ENCODE assay signal across 8 cellular contexts in the genomic region with DNA sequence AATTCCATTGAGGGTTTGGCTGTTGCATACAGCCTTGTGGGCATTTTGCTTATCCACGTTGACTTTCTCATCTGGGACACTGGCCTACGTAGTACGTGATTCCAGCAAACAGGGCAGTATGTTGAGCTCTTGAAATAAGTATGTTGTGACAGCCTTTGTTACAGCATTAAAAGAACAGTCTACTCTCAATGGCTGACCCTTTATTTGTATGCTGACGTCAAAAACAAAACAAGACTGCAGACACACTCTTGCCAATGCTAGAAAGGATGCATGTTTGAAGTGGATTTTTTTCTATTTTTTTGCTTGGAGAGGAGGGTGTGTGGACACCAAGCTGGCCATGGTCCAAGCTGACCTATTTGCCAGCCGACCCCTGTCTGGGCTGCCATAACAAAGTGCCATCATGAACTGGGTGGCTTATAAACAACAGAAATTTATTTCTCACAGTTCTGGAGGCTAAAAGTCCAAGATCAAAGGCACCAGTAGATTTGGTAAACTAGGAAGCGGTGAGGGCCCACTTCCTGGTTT. TPM values are rescaled to one million over a fixed set of nuclear protein-coding genes. Genes with fewer than 3 reads are reported as not detected.
DNase-seq lines count a peak whose midpoint lies in the region; ATAC-seq, FAIRE-seq and TF ChIP-seq lines count a peak whose summit lies in the region.

No MANE protein-coding gene starts in this region.

- no peak for TF ChIP-seq CTCF in MM.1S (IDR thresholded peaks at IDR 0.05; ENCODE audit: low read length)

- peaks cover 0 to 2% (median 0%) of the 10 kb centered on the region in 7 donors for H3K9me3 Mint-ChIP-seq in CD4-positive, CD25-positive, alpha-beta regulatory T cell

- H3K4me1 Mint-ChIP-seq in CD4-positive, CD25-positive, alpha-beta regulatory T cell = peaks cover 2 to 23% (median 7%) of the 10 kb centered on the region in 4 donors

- no peaks in the 10 kb centered on the region for H4K20me1 ChIP-seq in MM.1S (ENCODE audit: insufficient read depth, low read length)

- H3K4me3 ChIP-seq in CD4-positive, CD25-positive, alpha-beta regulatory T cell (ENCODE audit: low read depth, low read length) = peak overlapping the region; percentile 77
- no peak overlapping the region for H3K4me3 ChIP-seq in MM.1S (ENCODE audit: low read length)
- H3K4me3 ChIP-seq in neuron (ENCODE audit: low read length) = peak overlapping the region; percentile 79

- DNase-seq in CD4-positive, CD25-positive, alpha-beta regulatory T cell = no peak
- no peak for DNase-seq in MM.1S
- DNase-seq in dedifferentiated amniotic fluid mesenchymal stem cell (ENCODE audit: extremely low spot score) = peak; percentile 3
- no peak for DNase-seq in RCC 7860 (ENCODE audit: low spot score)
- no peak for DNase-seq in GM19239 (ENCODE audit: insufficient read length, low spot score)
- no peak for DNase-seq in hypothalamus (lab: John Stamatoyannopoulos, UW)

- H3K27me3 ChIP-seq in CD4-positive, CD25-positive, alpha-beta regulatory T cell (ENCODE audit: control insufficient read depth, insufficient read depth, low read length) = peaks cover 8% of the 10 kb centered on the region
- H3K27me3 ChIP-seq in MM.1S (replicated peaks; ENCODE audit: insufficient read depth, low read length) (no peaks in the 10 kb centered on the region), neuron (ENCODE audit: insufficient read depth, low read length) (no peaks in the 10 kb centered on the region)

- peaks cover 14% of the 10 kb centered on the region for H3K79me2 ChIP-seq in MM.1S (ENCODE audit: low read length)

- H3K27ac Mint-ChIP-seq in CD4-positive, CD25-positive, alpha-beta regulatory T cell = peak overlapping the region; percentile 54 to 92 (median 87)

- H3K36me3 ChIP-seq in CD4-positive, CD25-positive, alpha-beta regulatory T cell (ENCODE audit: control insufficient read depth, insufficient read depth, low read length) = peaks cover 5% of the 10 kb centered on the region
- H3K36me3 ChIP-seq in MM.1S (replicated peaks; ENCODE audit: insufficient read depth, low read length) (no peaks in the 10 kb centered on the region), neuron (ENCODE audit: insufficient read depth, low read length) (peaks cover 29% of the 10 kb centered on the region)

- FAIRE-seq in RCC 7860 (lab: Jason Lieb, UNC) (no peak), GM19239 (lab: Jason Lieb, UNC) (no peak)

- peak overlapping the region; percentile 91 to 97 (median 93) for H3K4me3 Mint-ChIP-seq in CD4-positive, CD25-positive, alpha-beta regulatory T cell

- no peaks in the 10 kb centered on the region for H3K9me3 ChIP-seq in CD4-positive, CD25-positive, alpha-beta regulatory T cell (ENCODE audit: control insufficient read depth in 2 of 2, low read length in 2 of 2)
- H3K9me3 ChIP-seq in MM.1S (replicated peaks; ENCODE audit: insufficient read depth, low read length) (no peaks in the 10 kb centered on the region), neuron (ENCODE audit: low read length) (no peaks in the 10 kb centered on the region)

- peaks cover 18% of the 10 kb centered on the region for H3K4me1 ChIP-seq in CD4-positive, CD25-positive, alpha-beta regulatory T cell (ENCODE audit: control insufficient read depth, insufficient read depth, low read length, poor library complexity, severe bottlenecking)
- H3K4me1 ChIP-seq in MM.1S (ENCODE audit: low read length) (peaks cover 12% of the 10 kb centered on the region), neuron (ENCODE audit: insufficient read depth, low read length) (peaks cover 23% of the 10 kb centered on the region)

- H3K36me3 Mint-ChIP-seq in CD4-positive, CD25-positive, alpha-beta regulatory T cell = peaks cover 18% of the 10 kb centered on the region

- no peak overlapping the region for H3K9ac ChIP-seq in MM.1S (ENCODE audit: low read length)

- H3K9me2 ChIP-seq in MM.1S (replicated peaks; ENCODE audit: insufficient read depth, low read length) = no peaks in the 10 kb centered on the region

- H3K27ac ChIP-seq in CD4-positive, CD25-positive, alpha-beta regulatory T cell (ENCODE audit: insufficient read depth, low read length, poor library complexity, severe bottlenecking) = peak overlapping the region; percentile 72
- no peak overlapping the region for H3K27ac ChIP-seq in MM.1S (ENCODE audit: low read length)

- H2AFZ ChIP-seq in MM.1S (ENCODE audit: low read length) (peak overlapping the region; percentile 53), neuron (ENCODE audit: low read depth, low read length) (peak overlapping the region; percentile 78)

- H3K27me3 Mint-ChIP-seq in CD4-positive, CD25-positive, alpha-beta regulatory T cell = peaks cover 11% of the 10 kb centered on the region

- peak overlapping the region; percentile 5; the same call in 1 of the 2 replicates for H3K4me2 ChIP-seq in MM.1S (ENCODE audit: low read depth, low read length)

- peak in 1 of 2 donors; percentile 47 for ATAC-seq in CD4-positive, CD25-positive, alpha-beta regulatory T cell (ENCODE audit: low read depth in 2 of 2)
- no peak for ATAC-seq in activated CD4-positive, CD25-positive, alpha-beta regulatory T cell treated with anti-CD3 and anti-CD28 coated beads, Interleukin-2, amount 50 U/mL, for 24 hours

- no peaks in the 10 kb centered on the region for H3F3A ChIP-seq in MM.1S (ENCODE audit: insufficient read depth, low read length)

RNA-seq across cellular contexts. Expression of gene SNHG17, which starts 10.8 kb away (rescaled TPM):
- total RNA-seq in CD4-positive, CD25-positive, alpha-beta regulatory T cell = 64.8 TPM
- 10 to 100 TPM; 33.6 to 99.2 (median 88.1) TPM for polyA plus RNA-seq in CD4-positive, CD25-positive, alpha-beta regulatory T cell

RNA-seq across cellular contexts. Expression of gene RALGAPB, which starts 26.7 kb away (rescaled TPM):
- 59.1 TPM for total RNA-seq in CD4-positive, CD25-positive, alpha-beta regulatory T cell
- 10 to 100 TPM; 10.7 to 11.4 (median 11.0) TPM for polyA plus RNA-seq in CD4-positive, CD25-positive, alpha-beta regulatory T cell
